Comparison of ENCODE assay signal across 1 cellular context in genomic region chr3:129196601-129197000, GRCh38.
TF ChIP-seq lines count a peak whose summit lies in the region.

No MANE protein-coding gene starts in this region.

TF ChIP-seq in endothelial cell of umbilical vein, 7 proteins besides CTCF, POLR2A, EP300 and RAD21:
- no peak for TF ChIP-seq MYC (IDR thresholded peaks at IDR 0.05; ENCODE audit: low read depth, low read length)
- no peak for TF ChIP-seq EZH2 (IDR thresholded peaks at IDR 0.05; ENCODE audit: borderline replicate concordance, low read depth, low read length, severe bottlenecking)
- TF ChIP-seq POLR2AphosphoS5 (IDR thresholded peaks at IDR 0.05; ENCODE audit: insufficient read depth, low read depth, low read length) = no peak
- TF ChIP-seq JUN (IDR thresholded peaks at IDR 0.05; ENCODE audit: borderline replicate concordance, insufficient read depth, insufficient read length, low read depth) = no peak
- no peak for TF ChIP-seq FOS (IDR thresholded peaks at IDR 0.05; ENCODE audit: borderline replicate concordance, insufficient read depth, low read length)
- no peak for TF ChIP-seq MAX (IDR thresholded peaks at IDR 0.05; ENCODE audit: insufficient read depth, insufficient read length)
- no peak for TF ChIP-seq GATA2 (IDR thresholded peaks at IDR 0.05; ENCODE audit: insufficient read depth, insufficient read length, low read depth, low read length)
